8 cellular contexts compared by ENCODE assay signal in genomic region chr14:63852271-63852816, GRCh38. TPM values are rescaled to one million over a fixed set of nuclear protein-coding genes. Genes with fewer than 3 reads are reported as not detected.
DNase-seq lines count a peak whose midpoint lies in the region; ATAC-seq and TF ChIP-seq lines count a peak whose summit lies in the region.

No MANE protein-coding gene starts in this region.

- H3K27me3 ChIP-seq in HUES48 (ENCODE audit: control insufficient read depth, insufficient read depth, low read length) (peaks cover 5% of the 10 kb centered on the region; the same call in 1 of the 2 replicates), iPS-15b (ENCODE audit: control insufficient read depth, insufficient read depth, low read length) (peaks cover 4% of the 10 kb centered on the region)

- POLR2A ChIA-PET in activated CD8-positive, alpha-beta T cell treated with anti-CD3 and anti-CD28 coated beads for 36 hours (lab: Charles Lee): interaction anchor here (1.0 to 1.5 kb wide), 4 partner anchors 9 to 16 kb away, joined by 3 to 10 read pairs (median 3); no protein-coding TSS in a partner anchor

- no peaks in the 10 kb centered on the region for H3K27me3 Mint-ChIP-seq in activated CD8-positive, alpha-beta T cell treated with anti-CD3 and anti-CD28 coated beads for 36 hours
- no peaks in the 10 kb centered on the region for H3K27me3 Mint-ChIP-seq in stimulated activated naive CD8-positive, alpha-beta T cell treated with anti-CD3 and anti-CD28 coated beads, Interleukin-15, amount 100 ng/mL, for 72 hours

- TF ChIP-seq CTCF in activated CD8-positive, alpha-beta T cell treated with anti-CD3 and anti-CD28 coated beads for 36 hours (IDR thresholded peaks at IDR 0.05): no peak

- peak overlapping the region; percentile 78 for H3K27ac ChIP-seq in HUES48 (ENCODE audit: low read depth, low read length)

- ATAC-seq in activated CD8-positive, alpha-beta T cell treated with anti-CD3 and anti-CD28 coated beads for 36 hours: no peak
- ATAC-seq in stimulated activated naive CD8-positive, alpha-beta T cell treated with anti-CD3 and anti-CD28 coated beads, Interleukin-15, amount 100 ng/mL, for 72 hours: no peak

- H3K27ac Mint-ChIP-seq in activated CD8-positive, alpha-beta T cell treated with anti-CD3 and anti-CD28 coated beads for 36 hours: peak overlapping the region; percentile 47
- H3K27ac Mint-ChIP-seq in stimulated activated naive CD8-positive, alpha-beta T cell treated with anti-CD3 and anti-CD28 coated beads, Interleukin-15, amount 100 ng/mL, for 72 hours: peak overlapping the region in 1 of 2 donors; percentile 35

- H3K36me3 Mint-ChIP-seq in activated CD8-positive, alpha-beta T cell treated with anti-CD3 and anti-CD28 coated beads for 36 hours (ENCODE audit: low read depth): no peaks in the 10 kb centered on the region

- CTCF ChIA-PET in activated CD8-positive, alpha-beta T cell treated with anti-CD3 and anti-CD28 coated beads for 36 hours (lab: Charles Lee): interaction anchor here (0.8 to 3.2 kb wide), 9 partner anchors 11 to 443 kb away, joined by 3 to 10 read pairs (median 4); no protein-coding TSS in a partner anchor

- H3K9ac ChIP-seq in HUES48 (ENCODE audit: low read depth, low read length) (peak overlapping the region; percentile 67), iPS-15b (ENCODE audit: low read depth, low read length) (peak overlapping the region; percentile 88)

- intact Hi-C loops in activated CD8-positive, alpha-beta T cell treated with anti-CD3 and anti-CD28 coated beads for 36 hours (cut with micrococcal nuclease): loop anchor here (5.0 kb wide), 1 partner anchor 85 kb away; no protein-coding TSS in a partner anchor

- peak overlapping the region; percentile 95 for H3K4me3 Mint-ChIP-seq in activated CD8-positive, alpha-beta T cell treated with anti-CD3 and anti-CD28 coated beads for 36 hours
- H3K4me3 Mint-ChIP-seq in stimulated activated naive CD8-positive, alpha-beta T cell treated with anti-CD3 and anti-CD28 coated beads, Interleukin-15, amount 100 ng/mL, for 72 hours: peak overlapping the region; percentile 94 to 96

- H3K36me3 ChIP-seq in HUES48 (ENCODE audit: control insufficient read depth, insufficient read depth, low read length): no peaks in the 10 kb centered on the region
- no peaks in the 10 kb centered on the region for H3K36me3 ChIP-seq in iPS-15b (ENCODE audit: control insufficient read depth, insufficient read depth, low read length)

- DNase-seq in SHP77 treated with DMSO at 0.1 percent for 48 hours (lab: John Stamatoyannopoulos, UW) (peak; percentile 31), SHP77 (lab: John Stamatoyannopoulos, UW) (no peak), middle frontal gyrus (ENCODE audit: extremely low spot score, low spot score) (no peak), amygdala (lab: John Stamatoyannopoulos, UW) (no peak)
- peak; percentile 22 for DNase-seq in activated CD8-positive, alpha-beta T cell treated with anti-CD3 and anti-CD28 coated beads for 36 hours
- no peak for DNase-seq in stimulated activated naive CD8-positive, alpha-beta T cell treated with anti-CD3 and anti-CD28 coated beads, Interleukin-15, amount 100 ng/mL, for 72 hours

- H3K9me3 ChIP-seq in HUES48 (ENCODE audit: control insufficient read depth, insufficient read depth, low read length) (no peaks in the 10 kb centered on the region), iPS-15b (ENCODE audit: control insufficient read depth, insufficient read depth, low read length) (no peaks in the 10 kb centered on the region)

- peaks cover 6% of the 10 kb centered on the region; the same call in 1 of the 2 replicates for H3K4me1 ChIP-seq in HUES48 (ENCODE audit: control insufficient read depth, insufficient read depth, low read length)
- H3K4me1 ChIP-seq in iPS-15b (ENCODE audit: control insufficient read depth, insufficient read depth, low read length): no peaks in the 10 kb centered on the region

- H3K9me3 Mint-ChIP-seq in activated CD8-positive, alpha-beta T cell treated with anti-CD3 and anti-CD28 coated beads for 36 hours: no peaks in the 10 kb centered on the region
- H3K9me3 Mint-ChIP-seq in stimulated activated naive CD8-positive, alpha-beta T cell treated with anti-CD3 and anti-CD28 coated beads, Interleukin-15, amount 100 ng/mL, for 72 hours: no peaks in the 10 kb centered on the region

- H3K4me1 Mint-ChIP-seq in activated CD8-positive, alpha-beta T cell treated with anti-CD3 and anti-CD28 coated beads for 36 hours (ENCODE audit: low read depth): peaks cover 33% of the 10 kb centered on the region
- H3K4me1 Mint-ChIP-seq in stimulated activated naive CD8-positive, alpha-beta T cell treated with anti-CD3 and anti-CD28 coated beads, Interleukin-15, amount 100 ng/mL, for 72 hours: peaks cover 30% of the 10 kb centered on the region

- peak overlapping the region; percentile 80 for H3K4me3 ChIP-seq in HUES48 (ENCODE audit: low read depth, low read length)
- H3K4me3 ChIP-seq in iPS-15b (ENCODE audit: low read depth, low read length): peak overlapping the region; percentile 81

RNA-seq across cellular contexts. Expression of gene SYNE2, which starts 0.5 kb away (rescaled TPM):
- total RNA-seq in activated CD8-positive, alpha-beta T cell treated with anti-CD3 and anti-CD28 coated beads for 36 hours: 10 to 100 TPM; 28.1 to 29.0 TPM

Comparison
In these comparisons a context has a peak if more than half of its experiments do, and no peak if none do; other contexts are left out.
1. DNase-seq: peak in SHP77 treated with DMSO at 0.1 percent for 48 hours (single experiment) and activated CD8-positive, alpha-beta T cell treated with anti-CD3 and anti-CD28 coated beads for 36 hours (single experiment); none in SHP77 (0 of 2), stimulated activated naive CD8-positive, alpha-beta T cell treated with anti-CD3 and anti-CD28 coated beads, Interleukin-15, amount 100 ng/mL, for 72 hours (0 of 2), middle frontal gyrus (single experiment) and amygdala (0 of 56).